19 cellular contexts compared by ENCODE assay signal in the genomic region with DNA sequence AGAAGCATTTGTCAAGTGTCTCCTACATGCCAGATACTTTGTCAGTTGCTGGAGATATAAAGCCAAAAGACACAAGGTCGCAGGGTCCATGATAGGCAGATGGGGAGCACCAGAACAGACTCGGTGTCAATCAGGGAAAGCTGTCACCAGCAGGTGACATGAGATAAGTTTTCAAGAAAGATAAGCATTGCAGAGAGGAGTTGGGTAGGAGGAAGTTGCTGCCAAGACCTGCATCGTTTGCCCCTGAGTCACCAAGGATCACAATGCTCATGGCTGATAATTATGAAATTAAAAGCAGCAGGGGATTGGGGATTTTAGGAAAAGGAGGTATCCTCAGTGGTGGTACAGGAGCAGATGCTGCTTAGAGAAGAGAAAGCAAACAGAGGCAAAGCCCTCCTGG.
A peak's percentile ranks its signal among the peaks of the same experiment; 100 is the strongest.
DNase-seq lines count a peak whose midpoint lies in the region; ATAC-seq and TF ChIP-seq lines count a peak whose summit lies in the region.
"Had no signal": no experiment of that assay in that cellular context is flagged by ENCODE, and none has a peak within 500 bp of the region (broad histone marks: within the 10 kb centered on the region; RNA-seq: fewer than 3 reads in every experiment).

No MANE protein-coding gene starts in this region.

- TF ChIP-seq CTCF in foreskin keratinocyte (conservative IDR thresholded peaks at IDR 0.05) = no peak
- no peak for TF ChIP-seq CTCF in CD8-positive, alpha-beta T cell (IDR thresholded peaks at IDR 0.05)

- POLR2A ChIA-PET in CD8-positive, alpha-beta T cell (lab: Charles Lee) = no interaction called here

- H3K27me3 ChIP-seq in foreskin keratinocyte = no peaks in the 10 kb centered on the region
- H3K27me3 ChIP-seq in CD8-positive, alpha-beta T cell (ENCODE audit: insufficient read depth, low read length) = no peaks in the 10 kb centered on the region
- H3K27me3 ChIP-seq: Peyer's patch, suprapubic skin had no signal

- no peak overlapping the region for H3K27ac Mint-ChIP-seq in CD8-positive, alpha-beta T cell
- H3K27ac Mint-ChIP-seq: activated CD4-positive, alpha-beta memory T cell treated with anti-CD3 and anti-CD28 coated beads for 36 hours; activated naive CD4-positive, alpha-beta T cell treated with anti-CD3 and anti-CD28 coated beads, Interleukin-2, amount 10 ng/mL, durations not matched to agents 7 days and 5 days; IgD-negative memory B cell; naive thymus-derived CD4-positive, alpha-beta T cell had no signal

- peak; percentile 86 for ATAC-seq in foreskin keratinocyte
- no peak for ATAC-seq in CD8-positive, alpha-beta T cell
- ATAC-seq in HG03025 (IDR thresholded peaks at IDR 0.05; ENCODE audit: low FRiP score, unreplicated experiment) = no peak
- ATAC-seq: naive thymus-derived CD4-positive, alpha-beta T cell had no signal

- peaks cover 3% of the 10 kb centered on the region for H3K27me3 Mint-ChIP-seq in CD8-positive, alpha-beta T cell (ENCODE audit: low read depth)
- H3K27me3 Mint-ChIP-seq: activated CD4-positive, alpha-beta memory T cell treated with anti-CD3 and anti-CD28 coated beads for 36 hours; activated naive CD4-positive, alpha-beta T cell treated with anti-CD3 and anti-CD28 coated beads, Interleukin-2, amount 10 ng/mL, durations not matched to agents 7 days and 5 days; IgD-negative memory B cell had no signal

- H3K36me3 ChIP-seq in CD8-positive, alpha-beta T cell (ENCODE audit: insufficient read depth, low read length) = no peaks in the 10 kb centered on the region
- H3K36me3 ChIP-seq: Peyer's patch, suprapubic skin had no signal

- peaks cover 6% of the 10 kb centered on the region for H3K9me3 Mint-ChIP-seq in CD8-positive, alpha-beta T cell

- H3K27ac ChIP-seq in foreskin keratinocyte = no peak overlapping the region
- no peak overlapping the region for H3K27ac ChIP-seq in CD8-positive, alpha-beta T cell (ENCODE audit: low read depth, low read length)
- H3K27ac ChIP-seq: Peyer's patch, suprapubic skin had no signal

- no peaks in the 10 kb centered on the region for H3K36me3 Mint-ChIP-seq in CD8-positive, alpha-beta T cell
- H3K36me3 Mint-ChIP-seq: activated CD4-positive, alpha-beta memory T cell treated with anti-CD3 and anti-CD28 coated beads for 36 hours; activated naive CD4-positive, alpha-beta T cell treated with anti-CD3 and anti-CD28 coated beads, Interleukin-2, amount 10 ng/mL, durations not matched to agents 7 days and 5 days had no signal

- intact Hi-C loops in CD8-positive, alpha-beta T cell (cut with DNase I, micrococcal nuclease) = no loop called here

- H3K4me1 Mint-ChIP-seq in CD8-positive, alpha-beta T cell (ENCODE audit: low read depth) = no peaks in the 10 kb centered on the region
- H3K4me1 Mint-ChIP-seq: activated naive CD4-positive, alpha-beta T cell treated with anti-CD3 and anti-CD28 coated beads, Interleukin-2, amount 10 ng/mL, durations not matched to agents 7 days and 5 days; IgD-negative memory B cell; naive thymus-derived CD4-positive, alpha-beta T cell had no signal

- no peak overlapping the region for H3K4me3 ChIP-seq in CD8-positive, alpha-beta T cell (ENCODE audit: low read depth, low read length)
- H3K4me3 ChIP-seq: Peyer's patch, suprapubic skin had no signal

- DNase-seq in CMK (ENCODE audit: low read depth) (peak; percentile 50), M059J (ENCODE audit: low read depth) (peak; percentile 65), astrocyte of the hippocampus (ENCODE audit: low read depth, low spot score) (peak; percentile 28), foreskin keratinocyte (peak in 1 of 2 donors; percentile 48), iPS-NIHi7 (ENCODE audit: extremely low spot score) (no peak)
- no peak for DNase-seq in activated CD4-positive, CD25-positive, alpha-beta regulatory T cell (lab: John Stamatoyannopoulos, UW)
- no peak for DNase-seq in CD8-positive, alpha-beta T cell
- DNase-seq: activated CD4-positive, alpha-beta memory T cell treated with anti-CD3 and anti-CD28 coated beads for 36 hours; activated naive CD4-positive, alpha-beta T cell treated with anti-CD3 and anti-CD28 coated beads, Interleukin-2, amount 10 ng/mL, durations not matched to agents 7 days and 5 days; activated T-cell treated with anti-CD3 and anti-CD28 coated beads, Interleukin-2, amount 50 U/mL, for 1 hour; effector CD8-positive, alpha-beta T cell; naive thymus-derived CD4-positive, alpha-beta T cell; NCI-H1092; Peyer's patch; posterior cingulate gyrus; stimulated activated CD4-positive, alpha-beta T cell treated with anti-CD3 and anti-CD28 coated beads, Interleukin-4, amount 100 ng/mL, for 24 hours had no signal

- peaks cover 5% of the 10 kb centered on the region for H3K4me1 ChIP-seq in foreskin keratinocyte
- no peaks in the 10 kb centered on the region for H3K4me1 ChIP-seq in CD8-positive, alpha-beta T cell (ENCODE audit: insufficient read depth, low read length)
- H3K4me1 ChIP-seq: Peyer's patch, suprapubic skin had no signal

- no peak overlapping the region for H3K4me3 Mint-ChIP-seq in CD8-positive, alpha-beta T cell
- H3K4me3 Mint-ChIP-seq: activated CD4-positive, alpha-beta memory T cell treated with anti-CD3 and anti-CD28 coated beads for 36 hours; activated naive CD4-positive, alpha-beta T cell treated with anti-CD3 and anti-CD28 coated beads, Interleukin-2, amount 10 ng/mL, durations not matched to agents 7 days and 5 days; IgD-negative memory B cell; naive thymus-derived CD4-positive, alpha-beta T cell had no signal

- CTCF ChIA-PET in CD8-positive, alpha-beta T cell (lab: Charles Lee) = interaction anchor here (1.2 kb wide), 1 partner anchor 9 kb away, joined by 3 read pairs; no protein-coding TSS in a partner anchor

- no peaks in the 10 kb centered on the region for H3K9me3 ChIP-seq in CD8-positive, alpha-beta T cell (ENCODE audit: low read length)
- H3K9me3 ChIP-seq: Peyer's patch, suprapubic skin had no signal

Comparison
In these comparisons a context has a peak if more than half of its experiments do, and no peak if none do; other contexts are left out.
1. DNase-seq: peak in CMK (single experiment), M059J (single experiment) and astrocyte of the hippocampus (single experiment); none in iPS-NIHi7 (single experiment), activated CD4-positive, CD25-positive, alpha-beta regulatory T cell (0 of 4) and CD8-positive, alpha-beta T cell (0 of 7).